Comparison of ENCODE assay signal across 26 cellular contexts in genomic region chr17:72397223-72397667, GRCh38.
"Had no signal": no experiment of that assay in that cellular context is flagged by ENCODE, and none has a peak within 500 bp of the region (broad histone marks: within the 10 kb centered on the region; RNA-seq: fewer than 3 reads in every experiment).

No MANE protein-coding gene starts in this region.

- H3K36me3 Mint-ChIP-seq: activated naive CD8-positive, alpha-beta T cell treated with anti-CD3 and anti-CD28 coated beads, Interleukin-2, amount 10 ng/mL, durations not matched to agents 7 days and 5 days; T-cell had no signal

- H3K36me3 ChIP-seq: adrenal gland, breast epithelium had no signal

- H3K9me3 Mint-ChIP-seq: activated CD8-positive, alpha-beta T cell treated with anti-CD3 and anti-CD28 coated beads for 36 hours had no signal

- H3K27me3 Mint-ChIP-seq: activated CD4-positive, alpha-beta T cell treated with anti-CD3 and anti-CD28 coated beads for 36 hours; activated naive CD8-positive, alpha-beta T cell treated with anti-CD3 and anti-CD28 coated beads, Interleukin-2, amount 10 ng/mL, durations not matched to agents 7 days and 5 days had no signal

- H3K27ac ChIP-seq: adrenal gland, breast epithelium, coronary artery, SK-N-MC had no signal

- H3K9me3 ChIP-seq: adrenal gland, breast epithelium had no signal

- DNase-seq: activated CD4-positive, alpha-beta T cell treated with anti-CD3 and anti-CD28 coated beads for 36 hours; activated CD4-positive, alpha-beta T cell treated with anti-CD3 and anti-CD28 coated beads, Interleukin-2, amount 50 U/mL, for 1 hour; activated CD8-positive, alpha-beta memory T cell treated with anti-CD3 and anti-CD28 coated beads, Interleukin-2, amount 50 U/mL, for 4 hours; activated CD8-positive, alpha-beta T cell treated with anti-CD3 and anti-CD28 coated beads for 36 hours; activated naive CD4-positive, alpha-beta T cell treated with anti-CD3 and anti-CD28 coated beads, Interleukin-2, amount 50 U/mL, for 16 hours; activated naive CD8-positive, alpha-beta T cell treated with anti-CD3 and anti-CD28 coated beads, Interleukin-2, amount 10 ng/mL, durations not matched to agents 7 days and 5 days; adrenal gland; anterior cingulate cortex; caudate nucleus; Kasumi-1; NCI-H1048; NCI-H1417; NCI-H1694; NCI-H2029; NCI-H2107; NCI-H345; NCI-H510A; NCI-H526 treated with DMSO at 0.1 percent for 48 hours; NCI-H82; SIG-M5; T-cell; T-helper 2 cell; T1000 had no signal

- ATAC-seq: activated CD4-positive, alpha-beta T cell treated with anti-CD3 and anti-CD28 coated beads for 36 hours; activated CD8-positive, alpha-beta T cell treated with anti-CD3 and anti-CD28 coated beads for 36 hours; T-cell had no signal

- H3K27ac Mint-ChIP-seq: activated CD4-positive, alpha-beta T cell treated with anti-CD3 and anti-CD28 coated beads for 36 hours; activated CD8-positive, alpha-beta T cell treated with anti-CD3 and anti-CD28 coated beads for 36 hours; activated naive CD8-positive, alpha-beta T cell treated with anti-CD3 and anti-CD28 coated beads, Interleukin-2, amount 10 ng/mL, durations not matched to agents 7 days and 5 days; T-cell had no signal

- H3K4me1 Mint-ChIP-seq: activated CD4-positive, alpha-beta T cell treated with anti-CD3 and anti-CD28 coated beads for 36 hours; T-cell had no signal

- H3K27me3 ChIP-seq: adrenal gland, breast epithelium had no signal

- H3K4me3 ChIP-seq: adrenal gland, breast epithelium, coronary artery, SK-N-MC had no signal

- H3K4me1 ChIP-seq: adrenal gland, breast epithelium had no signal

- H3K4me3 Mint-ChIP-seq: activated CD4-positive, alpha-beta T cell treated with anti-CD3 and anti-CD28 coated beads for 36 hours; activated CD8-positive, alpha-beta T cell treated with anti-CD3 and anti-CD28 coated beads for 36 hours; activated naive CD8-positive, alpha-beta T cell treated with anti-CD3 and anti-CD28 coated beads, Interleukin-2, amount 10 ng/mL, durations not matched to agents 7 days and 5 days; T-cell had no signal
